9 cellular contexts compared by ENCODE assay signal in genomic region chr11:44484211-44484610, GRCh38.
A peak's percentile ranks its signal among the peaks of the same experiment; 100 is the strongest.
DNase-seq lines count a peak whose midpoint lies in the region; ATAC-seq and TF ChIP-seq lines count a peak whose summit lies in the region.
"Had no signal": no experiment of that assay in that cellular context is flagged by ENCODE, and none has a peak within 500 bp of the region (broad histone marks: within the 10 kb centered on the region; RNA-seq: fewer than 3 reads in every experiment).

No MANE protein-coding gene starts in this region.

- CTCF ChIA-PET in activated CD4-positive, alpha-beta memory T cell treated with anti-CD3 and anti-CD28 coated beads for 36 hours (lab: Charles Lee), result interaction anchor here (1.3 kb wide), 1 partner anchor 10 kb away, joined by 4 read pairs; no protein-coding TSS in a partner anchor

- H3K27ac ChIP-seq in C4-2B (no peak overlapping the region), H9 (ENCODE audit: insufficient read length, low read depth, low read length) (no peak overlapping the region)

- H3K79me1 ChIP-seq in H9 (ENCODE audit: insufficient read depth, low read depth, low read length, poor library complexity, severe bottlenecking), result no peaks in the 10 kb centered on the region

- H3K27ac Mint-ChIP-seq in H9, result no peak overlapping the region
- H3K27ac Mint-ChIP-seq in activated CD4-positive, alpha-beta memory T cell treated with anti-CD3 and anti-CD28 coated beads for 36 hours, result no peak overlapping the region
- H3K27ac Mint-ChIP-seq: activated naive CD8-positive, alpha-beta T cell treated with anti-CD3 and anti-CD28 coated beads for 36 hours had no signal

- no peaks in the 10 kb centered on the region for H3K36me3 ChIP-seq in adipocyte (ENCODE audit: control insufficient read depth, insufficient read depth, low read length, severe bottlenecking)

- no peak overlapping the region for H3K4me3 ChIP-seq in adipocyte (ENCODE audit: low read length)

- H2BK12ac ChIP-seq in H9 (ENCODE audit: insufficient read length, low read depth, low read length), result no peak overlapping the region

- ATAC-seq in HG03457 (IDR thresholded peaks at IDR 0.05; ENCODE audit: unreplicated experiment) (no peak), esophagus mucosa (no peak)

- H3K79me2 ChIP-seq in H9 (ENCODE audit: insufficient read depth, low read length), result no peaks in the 10 kb centered on the region

- H3K23me2 ChIP-seq in H9 (ENCODE audit: insufficient read length, low read depth, low read length, poor library complexity, severe bottlenecking), result no peaks in the 10 kb centered on the region

- H3K4ac ChIP-seq in H9 (ENCODE audit: low read depth, low read length), result no peak overlapping the region

- H3K23ac ChIP-seq in H9 (ENCODE audit: insufficient read length, low read depth, low read length), result no peak overlapping the region

- H3K4me1 ChIP-seq in H9 (ENCODE audit: insufficient read depth, low read length) (no peaks in the 10 kb centered on the region), adipocyte (ENCODE audit: control insufficient read depth, insufficient read depth, low read length) (no peaks in the 10 kb centered on the region)

- DNase-seq in H9 (peak; percentile 52), adipocyte (ENCODE audit: low read depth) (peak; percentile 33), islet precursor cell (peak; percentile 74), NCI-H2171 (lab: John Stamatoyannopoulos, UW) (no peak)
- no peak for DNase-seq in activated CD4-positive, alpha-beta memory T cell treated with anti-CD3 and anti-CD28 coated beads for 36 hours
- DNase-seq: activated naive CD8-positive, alpha-beta T cell treated with anti-CD3 and anti-CD28 coated beads for 36 hours had no signal

- H4K5ac ChIP-seq in H9 (ENCODE audit: insufficient read length, low read depth, low read length), result no peak overlapping the region

- intact Hi-C loops in activated CD4-positive, alpha-beta memory T cell treated with anti-CD3 and anti-CD28 coated beads for 36 hours (cut with micrococcal nuclease), result no loop called here

- no peak overlapping the region for H3K18ac ChIP-seq in H9 (ENCODE audit: insufficient read length, low read depth, low read length)

- no peak overlapping the region for H3K4me2 ChIP-seq in H9 (ENCODE audit: insufficient read depth, insufficient read length, low read length)

- H4K20me1 ChIP-seq in H9 (ENCODE audit: control insufficient read depth, insufficient read depth, insufficient read length), result no peaks in the 10 kb centered on the region

- no CpG with 5 or more reads among the region's 4 CpGs for WGBS in H9 (ENCODE audit: extremely low coverage, insufficient read length, low lambda C conversion rate)

- H3K27me3 ChIP-seq in H9 (ENCODE audit: insufficient read depth, low read length) (no peaks in the 10 kb centered on the region), adipocyte (replicated peaks; ENCODE audit: control insufficient read depth, insufficient read depth, low read length) (peaks cover 32% of the 10 kb centered on the region)

- H4K8ac ChIP-seq in H9 (replicated peaks; ENCODE audit: insufficient read length, low read depth, low read length), result no peak overlapping the region

- no peak overlapping the region for H3K56ac ChIP-seq in H9 (ENCODE audit: insufficient read length, low read depth, low read length)

- H2BK120ac ChIP-seq in H9 (ENCODE audit: low read depth, low read length, poor library complexity, severe bottlenecking), result no peak overlapping the region

- H3K9me3 ChIP-seq in H9 (ENCODE audit: control insufficient read depth, low read depth, low read length) (no peaks in the 10 kb centered on the region), adipocyte (ENCODE audit: control insufficient read depth, low read length) (peaks cover 9% of the 10 kb centered on the region)

- peaks cover 1 to 10% (median 3%) of the 10 kb centered on the region in 3 experiments; a peak in 4 of 7 replicates for H3K36me3 Mint-ChIP-seq in H9 (ENCODE audit: insufficient read depth in 1 of 3, low read depth in 3 of 3)
- H3K36me3 Mint-ChIP-seq in activated CD4-positive, alpha-beta memory T cell treated with anti-CD3 and anti-CD28 coated beads for 36 hours, result no peaks in the 10 kb centered on the region

- H2BK15ac ChIP-seq in H9 (ENCODE audit: low read depth, low read length), result no peak overlapping the region

- no peak overlapping the region for H2BK5ac ChIP-seq in H9 (ENCODE audit: insufficient read length, low read length)

- H3K9ac ChIP-seq in H9 (ENCODE audit: extremely low read depth, insufficient read length, low read length), result no peak overlapping the region
- no peak overlapping the region for H3K9ac ChIP-seq in adipocyte (ENCODE audit: low read length)

- TF ChIP-seq CTCF in C4-2B (conservative IDR thresholded peaks at IDR 0.05) (peak; percentile 67), H9 (conservative IDR thresholded peaks at IDR 0.05) (peak; percentile 59)

- 0 out of 4 replicates have a peak, but pooled peaks cover 0 to 3% of the 10 kb centered on the region in 2 experiments for H3K4me1 Mint-ChIP-seq in H9
- no peaks in the 10 kb centered on the region for H3K4me1 Mint-ChIP-seq in activated CD4-positive, alpha-beta memory T cell treated with anti-CD3 and anti-CD28 coated beads for 36 hours (ENCODE audit: low read depth)
- H3K4me1 Mint-ChIP-seq: activated naive CD8-positive, alpha-beta T cell treated with anti-CD3 and anti-CD28 coated beads for 36 hours had no signal

- H2AFZ ChIP-seq in H9 (ENCODE audit: low read length), result no peak overlapping the region

- H3K4me3 Mint-ChIP-seq in H9, result no peak overlapping the region
- H3K4me3 Mint-ChIP-seq in activated CD4-positive, alpha-beta memory T cell treated with anti-CD3 and anti-CD28 coated beads for 36 hours, result no peak overlapping the region
- H3K4me3 Mint-ChIP-seq: activated naive CD8-positive, alpha-beta T cell treated with anti-CD3 and anti-CD28 coated beads for 36 hours had no signal

- no peak overlapping the region for H3K14ac ChIP-seq in H9 (ENCODE audit: insufficient read depth, low read length)

- no peak overlapping the region for H2BK20ac ChIP-seq in H9 (ENCODE audit: low read depth, low read length, poor library complexity, severe bottlenecking)

- H3K27me3 Mint-ChIP-seq in H9 (ENCODE audit: low read depth), result peaks cover 4% of the 10 kb centered on the region
- H3K27me3 Mint-ChIP-seq in activated CD4-positive, alpha-beta memory T cell treated with anti-CD3 and anti-CD28 coated beads for 36 hours, result peaks cover 2% of the 10 kb centered on the region
- H3K27me3 Mint-ChIP-seq: activated naive CD8-positive, alpha-beta T cell treated with anti-CD3 and anti-CD28 coated beads for 36 hours had no signal

- no peak overlapping the region for H2AK5ac ChIP-seq in H9 (ENCODE audit: insufficient read length, low read length)

- POLR2A ChIA-PET in activated CD4-positive, alpha-beta memory T cell treated with anti-CD3 and anti-CD28 coated beads for 36 hours (lab: Charles Lee), result no interaction called here

- no peak overlapping the region for H4K91ac ChIP-seq in H9 (ENCODE audit: insufficient read length, low read depth, low read length)

- no peak overlapping the region for H3T11ph ChIP-seq in H9 (ENCODE audit: low read length)

- H3K9me3 Mint-ChIP-seq in H9, result peaks cover 12 to 13% of the 10 kb centered on the region in 2 experiments
- H3K9me3 Mint-ChIP-seq in activated CD4-positive, alpha-beta memory T cell treated with anti-CD3 and anti-CD28 coated beads for 36 hours, result peaks cover 6% of the 10 kb centered on the region

Comparison
In these comparisons a context has a peak if more than half of its experiments do, and no peak if none do; other contexts are left out.
1. DNase-seq: peak in H9 (single experiment), adipocyte (single experiment) and islet precursor cell (single experiment); none in NCI-H2171 (single experiment) and activated CD4-positive, alpha-beta memory T cell treated with anti-CD3 and anti-CD28 coated beads for 36 hours (single experiment).